ENCODE assay signal across 8 cellular contexts in the genomic region with DNA sequence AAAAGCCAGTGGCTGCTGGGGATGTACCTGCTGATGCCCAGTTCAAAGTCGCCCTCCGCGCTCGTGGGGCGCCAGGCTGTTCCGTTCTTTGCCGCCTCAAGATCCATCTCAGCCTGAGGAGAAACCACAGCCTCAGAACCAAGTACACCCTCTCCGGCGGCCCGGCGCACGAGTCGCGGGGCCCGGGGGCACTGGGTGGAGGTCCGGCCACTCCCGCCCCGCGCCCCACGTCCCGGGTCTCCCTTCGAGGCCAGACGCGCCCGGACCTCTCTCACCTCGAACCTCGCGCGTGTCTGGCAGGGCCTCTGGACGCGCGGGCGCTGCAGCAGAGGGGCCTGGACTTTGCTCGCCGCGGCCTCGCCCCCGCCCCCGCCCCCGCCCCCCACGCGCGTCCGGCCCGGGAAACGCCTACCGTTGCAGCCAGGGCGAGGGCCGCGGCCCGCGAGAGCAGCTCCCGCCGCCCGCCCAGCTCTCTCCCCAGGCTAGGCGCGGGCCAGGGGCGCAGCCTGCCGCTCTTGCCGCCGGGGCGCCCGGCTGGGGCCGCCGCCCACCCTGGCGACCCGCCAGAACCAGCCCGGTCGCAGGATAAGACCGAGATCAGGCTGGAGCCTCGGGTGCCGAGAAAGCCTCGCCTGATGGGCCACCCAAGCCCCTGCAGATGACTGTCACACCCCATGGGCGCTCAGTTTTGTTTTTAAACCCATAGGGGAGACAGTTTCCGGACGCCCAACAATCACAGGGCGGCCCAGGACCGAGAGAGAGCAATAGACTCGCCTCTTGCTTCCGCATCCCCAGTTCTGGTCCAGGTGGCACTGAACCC. TPM values are rescaled to one million over a fixed set of nuclear protein-coding genes. Genes with fewer than 3 reads are reported as not detected.
DNase-seq lines count a peak whose midpoint lies in the region; ATAC-seq, FAIRE-seq and TF ChIP-seq lines count a peak whose summit lies in the region.

A gene (minus strand): TSS at position 322 of the 820 bp plus-strand sequence. CDS start 215 bp downstream, at position 107.

- no peaks in the 10 kb centered on the region for H3K36me3 ChIP-seq in MM.1S (replicated peaks; ENCODE audit: insufficient read depth, low read length)
- no peaks in the 10 kb centered on the region for H3K36me3 ChIP-seq in neural cell (ENCODE audit: insufficient read depth, low read length)

- H3K79me2 ChIP-seq in MM.1S (ENCODE audit: low read length) (no peaks in the 10 kb centered on the region), neural cell (replicated peaks; ENCODE audit: insufficient read depth, low read length) (no peaks in the 10 kb centered on the region)

- ATAC-seq in GM21423 (IDR thresholded peaks at IDR 0.05; ENCODE audit: unreplicated experiment) (peak; percentile 20), esophagus mucosa (peak; percentile 42)

- FAIRE-seq in RCC 7860 (lab: Jason Lieb, UNC): no peak

- H3K9ac ChIP-seq in MM.1S (ENCODE audit: low read length) (no peak within 1 kb of the TSS), neural cell (ENCODE audit: low read length) (no peak within 1 kb of the TSS)

- H4K20me1 ChIP-seq in MM.1S (ENCODE audit: insufficient read depth, low read length): no peaks in the 10 kb centered on the region
- no peaks in the 10 kb centered on the region for H4K20me1 ChIP-seq in neural cell (ENCODE audit: insufficient read depth)

- H3K27ac ChIP-seq in MM.1S (ENCODE audit: low read length) (no peak within 1 kb of the TSS), neural cell (ENCODE audit: low read length) (no peak within 1 kb of the TSS)

- H3K4me2 ChIP-seq in MM.1S (ENCODE audit: low read depth, low read length): peak within 1 kb of the TSS; percentile 21; the same call in 1 of the 2 replicates
- H3K4me2 ChIP-seq in neural cell (ENCODE audit: low read length): no peak within 1 kb of the TSS

- H3F3A ChIP-seq in MM.1S (ENCODE audit: insufficient read depth, low read length): no peaks in the 10 kb centered on the region
- no peaks in the 10 kb centered on the region for H3F3A ChIP-seq in neural cell (ENCODE audit: insufficient read depth, low read length, poor library complexity, severe bottlenecking)

- H3K27me3 ChIP-seq in MM.1S (replicated peaks; ENCODE audit: insufficient read depth, low read length) (no peaks in the 10 kb centered on the region), neural cell (ENCODE audit: insufficient read depth, low read depth, low read length) (peaks cover 28% of the 10 kb centered on the region)

- no peaks in the 10 kb centered on the region for H3K9me3 ChIP-seq in MM.1S (replicated peaks; ENCODE audit: insufficient read depth, low read length)
- H3K9me3 ChIP-seq in neural cell (ENCODE audit: low read length): no peaks in the 10 kb centered on the region

- TF ChIP-seq EP300 in neural cell (conservative IDR thresholded peaks at IDR 0.05; ENCODE audit: poor library complexity, severe bottlenecking): no peak

- TF ChIP-seq CTCF in GM12865 (IDR thresholded peaks at IDR 0.05; ENCODE audit: insufficient read depth, low read depth, low read length, missing control alignments) (no peak), MM.1S (IDR thresholded peaks at IDR 0.05; ENCODE audit: low read length) (no peak), neural cell (IDR thresholded peaks at IDR 0.05; ENCODE audit: poor library complexity, severe bottlenecking) (no peak)

- DNase-seq in GM12865 (ENCODE audit: low read depth): peak; percentile 47
- no peak for DNase-seq in MM.1S
- no peak for DNase-seq in RCC 7860 (ENCODE audit: low spot score)
- no peak for DNase-seq in RKO (ENCODE audit: low spot score)
- DNase-seq in NCI-H82 (lab: John Stamatoyannopoulos, UW): no peak

- no peaks in the 10 kb centered on the region for H3K4me1 ChIP-seq in MM.1S (ENCODE audit: low read length)

- TF ChIP-seq RAD21 in neural cell (conservative IDR thresholded peaks at IDR 0.05): no peak

- no peaks in the 10 kb centered on the region for H3K9me2 ChIP-seq in MM.1S (replicated peaks; ENCODE audit: insufficient read depth, low read length)
- no peaks in the 10 kb centered on the region for H3K9me2 ChIP-seq in neural cell (ENCODE audit: insufficient read depth, low read length)

- no peak within 1 kb of the TSS for H2AFZ ChIP-seq in MM.1S (ENCODE audit: low read length)
- no peak within 1 kb of the TSS for H2AFZ ChIP-seq in neural cell (ENCODE audit: low read depth, low read length)

- H3K4me3 ChIP-seq in GM12865 (ENCODE audit: low read depth, low read length) (peak within 1 kb of the TSS; percentile 84), MM.1S (ENCODE audit: low read length) (no peak within 1 kb of the TSS), neural cell (ENCODE audit: low read length) (peak within 1 kb of the TSS; percentile 46)

TF ChIP-seq in neural cell, 6 proteins besides CTCF, POLR2A, EP300 and RAD21:
- TF ChIP-seq POLR2AphosphoS5 (IDR thresholded peaks at IDR 0.05) (no peak), MXI1 (conservative IDR thresholded peaks at IDR 0.05; ENCODE audit: poor library complexity, severe bottlenecking) (no peak), TAF1 (IDR thresholded peaks at IDR 0.05; ENCODE audit: low read depth) (no peak), EZH2 (IDR thresholded peaks at IDR 0.05; ENCODE audit: borderline replicate concordance, insufficient read depth, low read length, poor library complexity, severe bottlenecking) (no peak)

RNA-seq across cellular contexts. Expression of the gene that starts here (rescaled TPM):
- total RNA-seq in esophagus mucosa: 0.20 TPM
- not detected in 2 replicates for polyA plus RNA-seq in neural cell
- polyA minus RNA-seq in neural cell: not detected in 2 replicates

Comparison
In these comparisons a context has a peak if more than half of its experiments do, and no peak if none do; other contexts are left out.
1. Peak in ATAC-seq in esophagus mucosa; RNA of the gene not detected or under 1 TPM.